Comparison of ENCODE assay signal across 1 cellular context in the genomic region with DNA sequence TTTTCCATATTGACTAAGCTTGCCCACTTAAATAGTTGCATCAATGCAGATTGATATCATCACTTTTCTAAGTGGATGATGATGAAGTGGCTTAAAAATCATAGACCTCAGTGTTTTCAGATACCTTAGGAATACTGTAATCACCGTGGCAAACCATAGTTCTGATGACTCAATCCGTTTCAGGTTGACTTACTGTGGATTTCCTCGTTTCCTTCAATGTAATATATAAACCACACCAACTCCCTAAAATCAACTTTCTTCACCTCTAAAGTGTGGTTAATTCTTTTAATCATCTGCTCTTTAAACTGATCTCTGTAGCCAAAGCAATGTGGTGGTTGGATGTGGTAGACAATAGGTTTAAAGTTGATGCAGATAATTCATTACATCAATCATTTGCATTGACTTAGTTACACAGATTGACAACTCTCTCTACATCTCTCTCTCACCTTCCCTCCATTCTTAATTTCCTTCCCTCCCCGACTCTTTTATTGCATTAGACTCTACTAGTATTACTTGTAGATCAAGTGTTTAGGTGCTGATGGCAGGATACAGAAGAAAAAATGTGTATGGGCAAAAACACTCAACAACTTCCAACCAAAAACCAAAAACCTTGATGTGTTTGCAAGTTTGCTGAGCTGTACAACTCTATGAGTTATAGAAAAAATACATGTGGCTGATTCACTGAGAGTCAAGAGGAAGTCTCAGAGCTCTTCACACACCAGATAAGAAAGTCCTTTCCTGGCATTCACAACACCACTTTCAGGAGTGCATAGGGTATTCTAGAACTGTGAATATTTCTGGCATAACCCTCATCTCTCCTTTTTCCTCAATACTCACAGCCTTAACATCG.
TF ChIP-seq lines count a peak whose summit lies in the region.

No MANE protein-coding gene starts in this region.

TF ChIP-seq in IMR-90, 13 proteins besides CTCF, POLR2A, EP300 and RAD21:
- TF ChIP-seq RCOR1 (IDR thresholded peaks at IDR 0.05; ENCODE audit: insufficient replicate concordance, low read length) (no peak), CEBPB (IDR thresholded peaks at IDR 0.05; ENCODE audit: low read depth, low read length) (peak; percentile 51; the same call in 1 of the 2 replicates), MAFK (IDR thresholded peaks at IDR 0.05; ENCODE audit: low read depth, low read length) (peak; percentile 23; the same call in 1 of the 2 replicates)
TF ChIP-seq in IMR-90: peak in this region for 2.
